In genomic region chr6:43370003-43370580, GRCh38 we compare ENCODE assay signal across 8 cellular contexts. TPM values are rescaled to one million over a fixed set of nuclear protein-coding genes. Genes with fewer than 3 reads are reported as not detected.
DNase-seq lines count a peak whose midpoint lies in the region; ATAC-seq, FAIRE-seq and TF ChIP-seq lines count a peak whose summit lies in the region.
"Not testable (repeated sequence)": the region's sequence is repeated elsewhere in the genome, so short reads cannot be mapped to it uniquely, and the experiment has no call there.

No MANE protein-coding gene starts in this region.

- peak overlapping the region; percentile 84 for H2AK5ac ChIP-seq in trophoblast cell (ENCODE audit: low read length)

- peak overlapping the region; percentile 56 for H3K14ac ChIP-seq in trophoblast cell (ENCODE audit: low read length)

- H4K91ac ChIP-seq in trophoblast cell (ENCODE audit: low read depth, low read length) = peak overlapping the region; percentile 81

- H2BK12ac ChIP-seq in trophoblast cell (ENCODE audit: low read length) = peak overlapping the region; percentile 72

- peak overlapping the region; percentile 92 for H3K27ac Mint-ChIP-seq in activated CD8-positive, alpha-beta memory T cell treated with anti-CD3 and anti-CD28 coated beads, Interleukin-2, amount 10 ng/mL, durations not matched to agents 7 days and 5 days

- DNase-seq in activated CD8-positive, alpha-beta memory T cell treated with anti-CD3 and anti-CD28 coated beads, Interleukin-2, amount 10 ng/mL, durations not matched to agents 7 days and 5 days; kidney; aorta: not testable (repeated sequence)
- peak; percentile 76 to 86 for DNase-seq in trophoblast cell

- H4K12ac ChIP-seq in trophoblast cell (ENCODE audit: low read depth, low read length) = peak overlapping the region; percentile 77

- CTCF ChIA-PET in activated CD8-positive, alpha-beta memory T cell treated with anti-CD3 and anti-CD28 coated beads, Interleukin-2, amount 10 ng/mL, durations not matched to agents 7 days and 5 days (lab: Charles Lee) = interaction anchor here (0.8 to 4.8 kb wide), 13 partner anchors 8 to 141 kb away, joined by 3 to 49 read pairs (median 5); partner anchors contain the start of genes ABCC10, CRIP3 and DNPH1

- H3K23ac ChIP-seq in trophoblast cell (ENCODE audit: low read length) = not testable (repeated sequence)

- peaks cover 11% of the 10 kb centered on the region for H3K79me1 ChIP-seq in trophoblast cell (ENCODE audit: low read length)

- H3K4me1 ChIP-seq in duodenal mucosa (ENCODE audit: control insufficient read depth in 1 of 2, insufficient read depth in 2 of 2, low read length in 2 of 2) = peaks cover 5 to 21% of the 10 kb centered on the region in 2 donors
- H3K4me1 ChIP-seq in kidney (ENCODE audit: control insufficient read depth in 1 of 2, insufficient read depth in 1 of 2, low read depth in 1 of 2, low read length in 2 of 2); aorta (ENCODE audit: control insufficient read depth in 1 of 2, insufficient read depth in 2 of 2, low read length in 2 of 2): not testable (repeated sequence)
- H3K4me1 ChIP-seq in trophoblast cell (ENCODE audit: control insufficient read depth in 1 of 2, insufficient read depth in 2 of 2, low read length in 2 of 2) = peaks cover 10 to 11% of the 10 kb centered on the region in 2 experiments

- peak overlapping the region; percentile 67 for H2AFZ ChIP-seq in trophoblast cell (ENCODE audit: insufficient read depth, low read length, poor library complexity)

- H3K9ac ChIP-seq in duodenal mucosa (ENCODE audit: low read depth in 1 of 2, low read length in 2 of 2) = peak overlapping the region; percentile 25 to 51
- peak overlapping the region; percentile 67 to 79 for H3K9ac ChIP-seq in kidney (ENCODE audit: low read length in 2 of 2)
- not testable (repeated sequence) for H3K9ac ChIP-seq in trophoblast cell (ENCODE audit: low read length)

- H3K9me3 ChIP-seq in KOPT-K1 (ENCODE audit: insufficient read depth, low read length, poor library complexity, severe bottlenecking); duodenal mucosa (ENCODE audit: control insufficient read depth in 1 of 2, low read length in 2 of 2); kidney (ENCODE audit: control insufficient read depth in 1 of 2, low read length in 2 of 2); trophoblast cell (ENCODE audit: insufficient read depth, low read depth, low read length); aorta (ENCODE audit: control insufficient read depth, low read length): not testable (repeated sequence)

- peaks cover 11% of the 10 kb centered on the region for H3K27me3 Mint-ChIP-seq in activated CD8-positive, alpha-beta memory T cell treated with anti-CD3 and anti-CD28 coated beads, Interleukin-2, amount 10 ng/mL, durations not matched to agents 7 days and 5 days

- H3K4me1 Mint-ChIP-seq in activated CD8-positive, alpha-beta memory T cell treated with anti-CD3 and anti-CD28 coated beads, Interleukin-2, amount 10 ng/mL, durations not matched to agents 7 days and 5 days = peaks cover 26% of the 10 kb centered on the region

- H3K79me2 ChIP-seq in trophoblast cell (ENCODE audit: control insufficient read depth, insufficient read depth, low read length, poor library complexity) = peaks cover 10% of the 10 kb centered on the region

- peak overlapping the region; percentile 63 for H3K4me2 ChIP-seq in trophoblast cell (ENCODE audit: low read length)

- peak; percentile 17 for ATAC-seq in GM18502 (IDR thresholded peaks at IDR 0.05; ENCODE audit: poor library complexity, unreplicated experiment)
- ATAC-seq in HG02571 (IDR thresholded peaks at IDR 0.05; ENCODE audit: unreplicated experiment) = peak; percentile 3
- not testable (repeated sequence) for ATAC-seq in activated CD8-positive, alpha-beta memory T cell treated with anti-CD3 and anti-CD28 coated beads, Interleukin-2, amount 10 ng/mL, durations not matched to agents 7 days and 5 days; aorta (ENCODE audit: low FRiP score)

- peak overlapping the region; percentile 64 for H2BK5ac ChIP-seq in trophoblast cell (ENCODE audit: low read depth, low read length, poor library complexity)

- no CpG with 5 or more reads among the region's 16 CpGs for WGBS in trophoblast cell (ENCODE audit: extremely low coverage, insufficient coverage, insufficient read length)
- 40 to 42% methylated on average over 16 of the region's 16 CpGs for WGBS in aorta, 2 donors

- TF ChIP-seq CTCF in kidney (IDR thresholded peaks at IDR 0.05; ENCODE audit: borderline replicate concordance, extremely low read depth, insufficient read depth) = not testable (repeated sequence)

- not testable (repeated sequence) for H3K27me3 ChIP-seq in duodenal mucosa (ENCODE audit: control insufficient read depth in 1 of 2, insufficient read depth in 2 of 2, low read length in 2 of 2); trophoblast cell (ENCODE audit: insufficient read depth, low read length); aorta (ENCODE audit: control insufficient read depth in 1 of 2, insufficient read depth in 2 of 2, low read length in 1 of 2)

- not testable (repeated sequence) for H3K36me3 ChIP-seq in KOPT-K1 (ENCODE audit: insufficient read depth, low read length); duodenal mucosa (ENCODE audit: control insufficient read depth in 1 of 2, insufficient read depth in 2 of 2, low read length in 2 of 2); kidney (ENCODE audit: control insufficient read depth in 1 of 2, insufficient read depth in 2 of 2, low read length in 2 of 2); trophoblast cell (ENCODE audit: control insufficient read depth in 1 of 2, insufficient read depth in 2 of 2, low read length in 2 of 2); aorta (ENCODE audit: control insufficient read depth in 1 of 2, insufficient read depth in 2 of 2, low read length in 1 of 2)

- peak overlapping the region; percentile 75 for H3K18ac ChIP-seq in trophoblast cell (ENCODE audit: low read length)

- peak overlapping the region; percentile 78 for H3K4me3 Mint-ChIP-seq in activated CD8-positive, alpha-beta memory T cell treated with anti-CD3 and anti-CD28 coated beads, Interleukin-2, amount 10 ng/mL, durations not matched to agents 7 days and 5 days

- peak overlapping the region; percentile 73 for H3K27ac ChIP-seq in KOPT-K1 (ENCODE audit: low read depth, low read length, poor library complexity, severe bottlenecking)
- not testable (repeated sequence) for H3K27ac ChIP-seq in duodenal mucosa (ENCODE audit: low read depth, low read length); trophoblast cell (ENCODE audit: low read depth, low read length)
- peak overlapping the region; percentile 72 to 81 for H3K27ac ChIP-seq in kidney (ENCODE audit: low read depth in 2 of 2, low read length in 2 of 2)
- peak overlapping the region; percentile 26 to 71 for H3K27ac ChIP-seq in aorta (ENCODE audit: low read depth in 1 of 2, low read length in 2 of 2)

- FAIRE-seq in kidney (lab: Jason Lieb, UNC) = not testable (repeated sequence)

- peak overlapping the region; percentile 63 for H2BK120ac ChIP-seq in trophoblast cell (ENCODE audit: insufficient read depth, low read length, poor library complexity)

- H3K36me3 Mint-ChIP-seq in activated CD8-positive, alpha-beta memory T cell treated with anti-CD3 and anti-CD28 coated beads, Interleukin-2, amount 10 ng/mL, durations not matched to agents 7 days and 5 days = not testable (repeated sequence)

- H4K8ac ChIP-seq in trophoblast cell (ENCODE audit: low read depth, low read length) = peak overlapping the region; percentile 98

- H3K9me3 Mint-ChIP-seq in activated CD8-positive, alpha-beta memory T cell treated with anti-CD3 and anti-CD28 coated beads, Interleukin-2, amount 10 ng/mL, durations not matched to agents 7 days and 5 days (ENCODE audit: low read depth) = not testable (repeated sequence)

- intact Hi-C loops in kidney (cut with DNase I) = not testable (repeated sequence)
- intact Hi-C loops in aorta (cut with DNase I) = loop anchor here in 1 of 2 donors (5.0 kb wide), 1 partner anchor 137 kb away; no protein-coding TSS in a partner anchor

- peak overlapping the region; percentile 68 to 82 for H3K4me3 ChIP-seq in duodenal mucosa (ENCODE audit: low read depth in 1 of 2, low read length in 2 of 2)
- peak overlapping the region; percentile 72 to 80 for H3K4me3 ChIP-seq in kidney (ENCODE audit: low read length in 2 of 2)
- H3K4me3 ChIP-seq in trophoblast cell (ENCODE audit: low read depth, low read length) = not testable (repeated sequence)
- peak overlapping the region; percentile 18 to 48 for H3K4me3 ChIP-seq in aorta (ENCODE audit: low read length in 2 of 2)

- H3K4ac ChIP-seq in trophoblast cell (ENCODE audit: low read depth, low read length) = peak overlapping the region; percentile 31

RNA-seq across cellular contexts. Expression of gene ZNF318, which starts 0.6 kb away (rescaled TPM):
- 10 to 100 TPM in 1 of 2 experiments, 1 to 10 TPM in 1; 9.7 to 12.8 TPM for total RNA-seq in activated CD8-positive, alpha-beta memory T cell treated with anti-CD3 and anti-CD28 coated beads, Interleukin-2, amount 10 ng/mL, durations not matched to agents 7 days and 5 days
- total RNA-seq in kidney (13.9 TPM), aorta (10 to 100 TPM; 12.1 to 21.3 TPM)
- polyA plus RNA-seq in kidney (ENCODE audit: insufficient read depth, low read depth, low replicate concordance) (5.5 TPM), aorta (1 to 10 TPM; 2.6 to 9.2 TPM)
- polyA plus RNA-seq in trophoblast cell (2013) = 13.9 and 15.4 TPM in 2 replicates

RNA-seq across cellular contexts. Expression of gene ABCC10, which starts 57.2 kb away (rescaled TPM):
- total RNA-seq in activated CD8-positive, alpha-beta memory T cell treated with anti-CD3 and anti-CD28 coated beads, Interleukin-2, amount 10 ng/mL, durations not matched to agents 7 days and 5 days = 10 to 100 TPM; 52.0 to 59.6 TPM
- total RNA-seq in kidney = 30.2 TPM
- 12.0 TPM for polyA plus RNA-seq in kidney (ENCODE audit: insufficient read depth, low read depth, low replicate concordance)
- 28.0 and 28.3 TPM in 2 replicates for polyA plus RNA-seq in trophoblast cell (2013)
- 10 to 100 TPM; 19.5 to 30.5 TPM for total RNA-seq in aorta
- polyA plus RNA-seq in aorta = 10 to 100 TPM in 1 of 2 donors, 1 to 10 TPM in 1; 1.4 to 35.1 TPM
